1 cellular context compared by ENCODE assay signal in the genomic region with DNA sequence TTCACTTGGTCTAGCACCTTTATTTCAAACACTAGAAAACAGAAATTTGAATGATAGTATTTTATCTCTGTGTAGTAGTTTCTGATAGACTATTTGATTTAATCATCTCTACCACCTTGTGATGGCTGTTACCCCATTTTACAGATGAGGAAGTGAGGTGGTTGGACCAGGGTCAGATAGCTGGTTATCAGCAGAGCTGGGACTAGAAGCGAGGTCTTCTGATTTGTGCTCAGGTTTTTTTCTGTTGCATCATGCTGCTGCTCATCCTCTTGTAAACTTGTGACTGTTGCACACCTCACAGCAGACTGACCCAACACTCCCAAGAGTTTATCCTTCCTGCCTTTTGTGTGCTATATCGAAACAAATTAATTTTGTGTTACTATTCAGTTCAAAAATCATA.
TF ChIP-seq lines count a peak whose summit lies in the region.

No MANE protein-coding gene starts in this region.

TF ChIP-seq in K562, 482 proteins besides CTCF, POLR2A, EP300 and RAD21 (continued from another document and continues in another):
- TF ChIP-seq, protein P1, sequence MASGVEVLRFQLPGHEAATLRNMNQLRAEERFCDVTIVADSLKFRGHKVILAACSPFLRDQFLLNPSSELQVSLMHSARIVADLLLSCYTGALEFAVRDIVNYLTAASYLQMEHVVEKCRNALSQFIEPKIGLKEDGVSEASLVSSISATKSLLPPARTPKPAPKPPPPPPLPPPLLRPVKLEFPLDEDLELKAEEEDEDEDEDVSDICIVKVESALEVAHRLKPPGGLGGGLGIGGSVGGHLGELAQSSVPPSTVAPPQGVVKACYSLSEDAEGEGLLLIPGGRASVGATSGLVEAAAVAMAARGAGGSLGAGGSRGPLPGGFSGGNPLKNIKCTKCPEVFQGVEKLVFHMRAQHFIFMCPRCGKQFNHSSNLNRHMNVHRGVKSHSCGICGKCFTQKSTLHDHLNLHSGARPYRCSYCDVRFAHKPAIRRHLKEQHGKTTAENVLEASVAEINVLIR (CRISPR knock-in tag; IDR thresholded peaks at IDR 0.05): no peak
- TF ChIP-seq ZBTB8A (IDR thresholded peaks at IDR 0.05; ENCODE audit: partially characterized antibody) (no peak), ZNF589 (CRISPR knock-in tag; IDR thresholded peaks at IDR 0.05; ENCODE audit: low read depth) (no peak), KDM4B (IDR thresholded peaks at IDR 0.05; ENCODE audit: borderline replicate concordance in 2 of 2, low read depth in 1 of 2) (no peak), PHB (CRISPR knock-in tag; IDR thresholded peaks at IDR 0.05) (no peak), ZFP30 (CRISPR knock-in tag; IDR thresholded peaks at IDR 0.05; ENCODE audit: borderline replicate concordance) (no peak), PPARD (CRISPR knock-in tag; IDR thresholded peaks at IDR 0.05) (no peak), ZNF347 (CRISPR knock-in tag; IDR thresholded peaks at IDR 0.05; ENCODE audit: low read depth) (no peak), NR2C1 (IDR thresholded peaks at IDR 0.05) (no peak), NR2C1 (tag; IDR thresholded peaks at IDR 0.05) (no peak), ZNF175 (CRISPR knock-in tag; IDR thresholded peaks at IDR 0.05; ENCODE audit: low read depth) (no peak), MEIS2 (IDR thresholded peaks at IDR 0.05; ENCODE audit: partially characterized antibody) (no peak), PHB2 (IDR thresholded peaks at IDR 0.05; ENCODE audit: low read depth) (no peak), RBFOX2 (IDR thresholded peaks at IDR 0.05; ENCODE audit: low read depth, low read length) (no peak), ZNF436 (CRISPR knock-in tag; IDR thresholded peaks at IDR 0.05) (no peak), MIER1 (IDR thresholded peaks at IDR 0.05; ENCODE audit: low read depth) (no peak), KDM5B (IDR thresholded peaks at IDR 0.05; ENCODE audit: insufficient replicate concordance, low read depth, low read length) (no peak)
- TF ChIP-seq, protein P2, sequence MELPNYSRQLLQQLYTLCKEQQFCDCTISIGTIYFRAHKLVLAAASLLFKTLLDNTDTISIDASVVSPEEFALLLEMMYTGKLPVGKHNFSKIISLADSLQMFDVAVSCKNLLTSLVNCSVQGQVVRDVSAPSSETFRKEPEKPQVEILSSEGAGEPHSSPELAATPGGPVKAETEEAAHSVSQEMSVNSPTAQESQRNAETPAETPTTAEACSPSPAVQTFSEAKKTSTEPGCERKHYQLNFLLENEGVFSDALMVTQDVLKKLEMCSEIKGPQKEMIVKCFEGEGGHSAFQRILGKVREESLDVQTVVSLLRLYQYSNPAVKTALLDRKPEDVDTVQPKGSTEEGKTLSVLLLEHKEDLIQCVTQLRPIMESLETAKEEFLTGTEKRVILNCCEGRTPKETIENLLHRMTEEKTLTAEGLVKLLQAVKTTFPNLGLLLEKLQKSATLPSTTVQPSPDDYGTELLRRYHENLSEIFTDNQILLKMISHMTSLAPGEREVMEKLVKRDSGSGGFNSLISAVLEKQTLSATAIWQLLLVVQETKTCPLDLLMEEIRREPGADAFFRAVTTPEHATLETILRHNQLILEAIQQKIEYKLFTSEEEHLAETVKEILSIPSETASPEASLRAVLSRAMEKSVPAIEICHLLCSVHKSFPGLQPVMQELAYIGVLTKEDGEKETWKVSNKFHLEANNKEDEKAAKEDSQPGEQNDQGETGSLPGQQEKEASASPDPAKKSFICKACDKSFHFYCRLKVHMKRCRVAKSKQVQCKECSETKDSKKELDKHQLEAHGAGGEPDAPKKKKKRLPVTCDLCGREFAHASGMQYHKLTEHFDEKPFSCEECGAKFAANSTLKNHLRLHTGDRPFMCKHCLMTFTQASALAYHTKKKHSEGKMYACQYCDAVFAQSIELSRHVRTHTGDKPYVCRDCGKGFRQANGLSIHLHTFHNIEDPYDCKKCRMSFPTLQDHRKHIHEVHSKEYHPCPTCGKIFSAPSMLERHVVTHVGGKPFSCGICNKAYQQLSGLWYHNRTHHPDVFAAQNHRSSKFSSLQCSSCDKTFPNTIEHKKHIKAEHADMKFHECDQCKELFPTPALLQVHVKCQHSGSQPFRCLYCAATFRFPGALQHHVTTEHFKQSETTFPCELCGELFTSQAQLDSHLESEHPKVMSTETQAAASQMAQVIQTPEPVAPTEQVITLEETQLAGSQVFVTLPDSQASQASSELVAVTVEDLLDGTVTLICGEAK (IDR thresholded peaks at IDR 0.05): no peak
- TF ChIP-seq, protein P2 (CRISPR knock-in tag; IDR thresholded peaks at IDR 0.05): no peak
- TF ChIP-seq, protein P3, sequence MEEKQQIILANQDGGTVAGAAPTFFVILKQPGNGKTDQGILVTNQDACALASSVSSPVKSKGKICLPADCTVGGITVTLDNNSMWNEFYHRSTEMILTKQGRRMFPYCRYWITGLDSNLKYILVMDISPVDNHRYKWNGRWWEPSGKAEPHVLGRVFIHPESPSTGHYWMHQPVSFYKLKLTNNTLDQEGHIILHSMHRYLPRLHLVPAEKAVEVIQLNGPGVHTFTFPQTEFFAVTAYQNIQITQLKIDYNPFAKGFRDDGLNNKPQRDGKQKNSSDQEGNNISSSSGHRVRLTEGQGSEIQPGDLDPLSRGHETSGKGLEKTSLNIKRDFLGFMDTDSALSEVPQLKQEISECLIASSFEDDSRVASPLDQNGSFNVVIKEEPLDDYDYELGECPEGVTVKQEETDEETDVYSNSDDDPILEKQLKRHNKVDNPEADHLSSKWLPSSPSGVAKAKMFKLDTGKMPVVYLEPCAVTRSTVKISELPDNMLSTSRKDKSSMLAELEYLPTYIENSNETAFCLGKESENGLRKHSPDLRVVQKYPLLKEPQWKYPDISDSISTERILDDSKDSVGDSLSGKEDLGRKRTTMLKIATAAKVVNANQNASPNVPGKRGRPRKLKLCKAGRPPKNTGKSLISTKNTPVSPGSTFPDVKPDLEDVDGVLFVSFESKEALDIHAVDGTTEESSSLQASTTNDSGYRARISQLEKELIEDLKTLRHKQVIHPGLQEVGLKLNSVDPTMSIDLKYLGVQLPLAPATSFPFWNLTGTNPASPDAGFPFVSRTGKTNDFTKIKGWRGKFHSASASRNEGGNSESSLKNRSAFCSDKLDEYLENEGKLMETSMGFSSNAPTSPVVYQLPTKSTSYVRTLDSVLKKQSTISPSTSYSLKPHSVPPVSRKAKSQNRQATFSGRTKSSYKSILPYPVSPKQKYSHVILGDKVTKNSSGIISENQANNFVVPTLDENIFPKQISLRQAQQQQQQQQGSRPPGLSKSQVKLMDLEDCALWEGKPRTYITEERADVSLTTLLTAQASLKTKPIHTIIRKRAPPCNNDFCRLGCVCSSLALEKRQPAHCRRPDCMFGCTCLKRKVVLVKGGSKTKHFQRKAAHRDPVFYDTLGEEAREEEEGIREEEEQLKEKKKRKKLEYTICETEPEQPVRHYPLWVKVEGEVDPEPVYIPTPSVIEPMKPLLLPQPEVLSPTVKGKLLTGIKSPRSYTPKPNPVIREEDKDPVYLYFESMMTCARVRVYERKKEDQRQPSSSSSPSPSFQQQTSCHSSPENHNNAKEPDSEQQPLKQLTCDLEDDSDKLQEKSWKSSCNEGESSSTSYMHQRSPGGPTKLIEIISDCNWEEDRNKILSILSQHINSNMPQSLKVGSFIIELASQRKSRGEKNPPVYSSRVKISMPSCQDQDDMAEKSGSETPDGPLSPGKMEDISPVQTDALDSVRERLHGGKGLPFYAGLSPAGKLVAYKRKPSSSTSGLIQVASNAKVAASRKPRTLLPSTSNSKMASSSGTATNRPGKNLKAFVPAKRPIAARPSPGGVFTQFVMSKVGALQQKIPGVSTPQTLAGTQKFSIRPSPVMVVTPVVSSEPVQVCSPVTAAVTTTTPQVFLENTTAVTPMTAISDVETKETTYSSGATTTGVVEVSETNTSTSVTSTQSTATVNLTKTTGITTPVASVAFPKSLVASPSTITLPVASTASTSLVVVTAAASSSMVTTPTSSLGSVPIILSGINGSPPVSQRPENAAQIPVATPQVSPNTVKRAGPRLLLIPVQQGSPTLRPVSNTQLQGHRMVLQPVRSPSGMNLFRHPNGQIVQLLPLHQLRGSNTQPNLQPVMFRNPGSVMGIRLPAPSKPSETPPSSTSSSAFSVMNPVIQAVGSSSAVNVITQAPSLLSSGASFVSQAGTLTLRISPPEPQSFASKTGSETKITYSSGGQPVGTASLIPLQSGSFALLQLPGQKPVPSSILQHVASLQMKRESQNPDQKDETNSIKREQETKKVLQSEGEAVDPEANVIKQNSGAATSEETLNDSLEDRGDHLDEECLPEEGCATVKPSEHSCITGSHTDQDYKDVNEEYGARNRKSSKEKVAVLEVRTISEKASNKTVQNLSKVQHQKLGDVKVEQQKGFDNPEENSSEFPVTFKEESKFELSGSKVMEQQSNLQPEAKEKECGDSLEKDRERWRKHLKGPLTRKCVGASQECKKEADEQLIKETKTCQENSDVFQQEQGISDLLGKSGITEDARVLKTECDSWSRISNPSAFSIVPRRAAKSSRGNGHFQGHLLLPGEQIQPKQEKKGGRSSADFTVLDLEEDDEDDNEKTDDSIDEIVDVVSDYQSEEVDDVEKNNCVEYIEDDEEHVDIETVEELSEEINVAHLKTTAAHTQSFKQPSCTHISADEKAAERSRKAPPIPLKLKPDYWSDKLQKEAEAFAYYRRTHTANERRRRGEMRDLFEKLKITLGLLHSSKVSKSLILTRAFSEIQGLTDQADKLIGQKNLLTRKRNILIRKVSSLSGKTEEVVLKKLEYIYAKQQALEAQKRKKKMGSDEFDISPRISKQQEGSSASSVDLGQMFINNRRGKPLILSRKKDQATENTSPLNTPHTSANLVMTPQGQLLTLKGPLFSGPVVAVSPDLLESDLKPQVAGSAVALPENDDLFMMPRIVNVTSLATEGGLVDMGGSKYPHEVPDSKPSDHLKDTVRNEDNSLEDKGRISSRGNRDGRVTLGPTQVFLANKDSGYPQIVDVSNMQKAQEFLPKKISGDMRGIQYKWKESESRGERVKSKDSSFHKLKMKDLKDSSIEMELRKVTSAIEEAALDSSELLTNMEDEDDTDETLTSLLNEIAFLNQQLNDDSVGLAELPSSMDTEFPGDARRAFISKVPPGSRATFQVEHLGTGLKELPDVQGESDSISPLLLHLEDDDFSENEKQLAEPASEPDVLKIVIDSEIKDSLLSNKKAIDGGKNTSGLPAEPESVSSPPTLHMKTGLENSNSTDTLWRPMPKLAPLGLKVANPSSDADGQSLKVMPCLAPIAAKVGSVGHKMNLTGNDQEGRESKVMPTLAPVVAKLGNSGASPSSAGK (IDR thresholded peaks at IDR 0.05): no peak
- TF ChIP-seq, protein P4, sequence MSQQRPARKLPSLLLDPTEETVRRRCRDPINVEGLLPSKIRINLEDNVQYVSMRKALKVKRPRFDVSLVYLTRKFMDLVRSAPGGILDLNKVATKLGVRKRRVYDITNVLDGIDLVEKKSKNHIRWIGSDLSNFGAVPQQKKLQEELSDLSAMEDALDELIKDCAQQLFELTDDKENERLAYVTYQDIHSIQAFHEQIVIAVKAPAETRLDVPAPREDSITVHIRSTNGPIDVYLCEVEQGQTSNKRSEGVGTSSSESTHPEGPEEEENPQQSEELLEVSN (IDR thresholded peaks at IDR 0.05; ENCODE audit: borderline replicate concordance in 1 of 2, extremely low read depth in 1 of 2, insufficient read depth in 1 of 2, insufficient read length in 1 of 2, low read depth in 1 of 2, low read length in 1 of 2, poor library complexity in 1 of 2, severe bottlenecking in 1 of 2): no peak
- TF ChIP-seq, protein P5, sequence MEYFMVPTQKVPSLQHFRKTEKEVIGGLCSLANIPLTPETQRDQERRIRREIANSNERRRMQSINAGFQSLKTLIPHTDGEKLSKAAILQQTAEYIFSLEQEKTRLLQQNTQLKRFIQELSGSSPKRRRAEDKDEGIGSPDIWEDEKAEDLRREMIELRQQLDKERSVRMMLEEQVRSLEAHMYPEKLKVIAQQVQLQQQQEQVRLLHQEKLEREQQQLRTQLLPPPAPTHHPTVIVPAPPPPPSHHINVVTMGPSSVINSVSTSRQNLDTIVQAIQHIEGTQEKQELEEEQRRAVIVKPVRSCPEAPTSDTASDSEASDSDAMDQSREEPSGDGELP (CRISPR knock-in tag; IDR thresholded peaks at IDR 0.05; ENCODE audit: borderline replicate concordance): no peak
- TF ChIP-seq, protein P6, sequence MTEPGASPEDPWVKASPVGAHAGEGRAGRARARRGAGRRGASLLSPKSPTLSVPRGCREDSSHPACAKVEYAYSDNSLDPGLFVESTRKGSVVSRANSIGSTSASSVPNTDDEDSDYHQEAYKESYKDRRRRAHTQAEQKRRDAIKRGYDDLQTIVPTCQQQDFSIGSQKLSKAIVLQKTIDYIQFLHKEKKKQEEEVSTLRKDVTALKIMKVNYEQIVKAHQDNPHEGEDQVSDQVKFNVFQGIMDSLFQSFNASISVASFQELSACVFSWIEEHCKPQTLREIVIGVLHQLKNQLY (CRISPR knock-in tag; conservative IDR thresholded peaks at IDR 0.05): no peak
